8 cellular contexts compared by ENCODE assay signal in the genomic region with DNA sequence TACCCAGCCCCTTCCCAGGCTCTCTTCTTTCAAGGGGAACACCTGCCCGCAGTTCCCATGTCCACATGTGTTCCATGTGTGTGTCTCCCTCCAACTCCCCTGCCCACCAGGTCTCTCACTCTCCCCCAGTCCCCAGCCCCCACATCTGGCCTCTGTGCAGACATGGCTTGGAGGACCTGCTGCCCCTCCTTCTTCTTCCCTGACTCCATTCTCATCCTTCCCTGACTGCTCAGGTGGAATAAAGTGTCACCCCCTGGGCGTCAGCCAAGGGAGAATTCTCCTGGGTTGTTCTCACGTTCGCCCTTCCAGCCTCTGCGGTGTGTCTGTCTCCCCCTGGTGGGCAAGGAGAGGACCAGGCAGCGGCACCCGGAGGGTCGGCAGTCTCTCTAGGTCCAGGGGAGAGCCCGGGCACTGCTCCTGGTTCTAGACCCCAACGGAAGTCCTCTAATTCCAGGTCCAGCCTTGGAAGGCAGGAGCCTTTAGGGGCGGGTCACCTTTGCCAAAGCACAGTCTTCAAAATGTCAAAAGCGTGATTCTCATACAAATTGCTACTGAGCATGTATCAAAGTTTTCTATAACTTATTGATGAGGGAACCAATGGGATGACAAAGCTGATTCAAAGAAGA. TPM values are rescaled to one million over a fixed set of nuclear protein-coding genes. Genes with fewer than 3 reads are reported as not detected.
A peak's percentile ranks its signal among the peaks of the same experiment; 100 is the strongest.
DNase-seq lines count a peak whose midpoint lies in the region; ATAC-seq, FAIRE-seq and TF ChIP-seq lines count a peak whose summit lies in the region.

No MANE protein-coding gene starts in this region.

- H3K14ac ChIP-seq in H1 (ENCODE audit: insufficient read length) = no peak overlapping the region

- no peaks in the 10 kb centered on the region for H3K27me3 ChIP-seq in CD4-positive, CD25-positive, alpha-beta regulatory T cell (ENCODE audit: control insufficient read depth, insufficient read depth, low read length)
- peaks cover 0 to 30% (median 9%) of the 10 kb centered on the region in 4 experiments; a peak in 6 of 7 replicates for H3K27me3 ChIP-seq in H1 (replicated peaks in 1 of 4; ENCODE audit: control insufficient read depth in 3 of 4, extremely low read depth in 1 of 4, insufficient read depth in 3 of 4, low read length in 3 of 4)

- H3K79me1 ChIP-seq in H1 (ENCODE audit: low read depth, low read length) = no peaks in the 10 kb centered on the region

- no peaks in the 10 kb centered on the region for H3K9me3 ChIP-seq in CD4-positive, CD25-positive, alpha-beta regulatory T cell (ENCODE audit: control insufficient read depth in 2 of 2, low read length in 2 of 2)
- H3K9me3 ChIP-seq in HEK293 (ENCODE audit: control insufficient read depth, insufficient read depth, low read depth, low read length) (no peaks in the 10 kb centered on the region), H1 (ENCODE audit: insufficient read depth in 2 of 2, low read depth in 1 of 2, low read length in 1 of 2) (no peaks in the 10 kb centered on the region)

- POLR2A ChIA-PET in HEK293 (lab: Yijun Ruan, JAX) (no interaction called here), H1 (lab: Charles Lee; ENCODE audit: partially characterized antibody) (interaction anchor here (0.9 to 1.0 kb wide), 2 partner anchors 54 to 55 kb away, joined by 3 read pairs; no protein-coding TSS in a partner anchor)
- POLR2A ChIA-PET in activated CD4-positive, alpha-beta memory T cell treated with anti-CD3 and anti-CD28 coated beads, Interleukin-2, amount 10 ng/mL, durations not matched to agents 7 days and 5 days (lab: Charles Lee) = interaction anchor here (2.0 to 2.8 kb wide), 2 partner anchors 91 to 97 kb away, joined by 7 to 15 read pairs; a partner anchor contains a TSS

- H3K27ac ChIP-seq in CD4-positive, CD25-positive, alpha-beta regulatory T cell (ENCODE audit: insufficient read depth, low read length, poor library complexity, severe bottlenecking) = peak overlapping the region; percentile 63
- H3K27ac ChIP-seq in HEK293 (ENCODE audit: extremely low read depth, low read depth, low read length) (no peak overlapping the region), H1 (ENCODE audit: low read depth, low read length) (no peak overlapping the region)

- no peak overlapping the region for H4K5ac ChIP-seq in H1 (ENCODE audit: insufficient read length, low read depth, low read length)

- H3K4me2 ChIP-seq in H1 (ENCODE audit: insufficient read depth in 1 of 2, low read depth in 2 of 2, low read length in 2 of 2) = no peak overlapping the region

- no peaks in the 10 kb centered on the region for H4K20me1 ChIP-seq in H1 (replicated peaks in 1 of 2; ENCODE audit: control insufficient read depth in 1 of 2, insufficient read depth in 2 of 2, low read length in 2 of 2)

- H2BK12ac ChIP-seq in H1 (ENCODE audit: low read depth, low read length) = 0 out of 2 replicates have a peak overlapping the region, but pooled peaks have one; percentile 50

- 19% methylated on average over 12 of the region's 12 CpGs; no CpG with 5 or more reads in 1 of the 2 experiments for WGBS in H1 (ENCODE audit: extremely low coverage in 1 of 2, insufficient coverage in 1 of 2, insufficient read length in 1 of 2, insufficient replicate concordance in 2 of 2, low coverage in 1 of 2, low lambda C conversion rate in 2 of 2, missing lambda C conversion rate in 1 of 2), 2 experiments

- TF ChIP-seq CTCF in HEK293 (tag by site-specific recombination; IDR thresholded peaks at IDR 0.05) (peak; percentile 73), H1 (IDR thresholded peaks at IDR 0.05; ENCODE audit: control extremely low read depth in 1 of 3, insufficient read depth in 1 of 3, low read depth in 1 of 3, low read length in 3 of 3) (peak; percentile 95 to 96 (median 95))

- no peak overlapping the region for H2AFZ ChIP-seq in H1 (ENCODE audit: low read length)

- no peak overlapping the region for H3K23ac ChIP-seq in H1 (ENCODE audit: insufficient read length)

- no peaks in the 10 kb centered on the region for H3K79me2 ChIP-seq in H1 (ENCODE audit: control insufficient read depth in 1 of 2, insufficient read depth in 2 of 2, low read length in 2 of 2)

- TF ChIP-seq EP300 in H1 (IDR thresholded peaks at IDR 0.05; ENCODE audit: borderline replicate concordance in 1 of 2, low read depth in 2 of 2, low read length in 2 of 2) = no peak

- no peak overlapping the region; the same call in 1 of the 2 replicates for H4K8ac ChIP-seq in H1 (ENCODE audit: extremely low read depth, insufficient read depth, low read length)

- H2BK15ac ChIP-seq in H1 (ENCODE audit: low read length) = 0 out of 2 replicates have a peak overlapping the region, but pooled peaks have one; percentile 40

- peak; percentile 56 to 60 for ATAC-seq in CD4-positive, CD25-positive, alpha-beta regulatory T cell (ENCODE audit: low read depth in 2 of 2)
- ATAC-seq in natural killer cell treated with Interleukin-12 subunit alpha and Interleukin-12 subunit beta and Interleukin-15 and Interleukin-18, amount 100 ng/mL, for 72 hours = peak; percentile 75 to 83
- peak; percentile 68 for ATAC-seq in stimulated activated naive CD8-positive, alpha-beta T cell treated with anti-CD3 and anti-CD28 coated beads, Interleukin-15, amount 100 ng/mL, for 72 hours
- no peak for ATAC-seq in HG03439 (IDR thresholded peaks at IDR 0.05; ENCODE audit: unreplicated experiment)

- H3K18ac ChIP-seq in H1 (ENCODE audit: extremely low read depth, low read length) = no peak overlapping the region

- no peak overlapping the region for H2BK20ac ChIP-seq in H1 (ENCODE audit: low read length)

- TF ChIP-seq POLR2A in H1 (IDR thresholded peaks at IDR 0.05; ENCODE audit: control extremely low read depth in 1 of 2, low read depth in 2 of 2, low read length in 2 of 2) = no peak

- H2BK5ac ChIP-seq in H1 (ENCODE audit: low read depth, low read length) = no peak overlapping the region

- peak; percentile 82 to 89 for TF ChIP-seq RAD21 in H1 (IDR thresholded peaks at IDR 0.05 in 1 of 2, conservative IDR thresholded peaks at IDR 0.05 in 1 of 2; ENCODE audit: low read depth in 2 of 2, low read length in 2 of 2)

- H3K23me2 ChIP-seq in H1 (ENCODE audit: low read depth, low read length) = no peaks in the 10 kb centered on the region; the same call in 1 of the 2 replicates

- no peak overlapping the region for H2AK5ac ChIP-seq in H1 (ENCODE audit: low read depth, low read length)

- FAIRE-seq in H1 (lab: Jason Lieb, UNC) = peak; percentile 19

- no peak overlapping the region for H3K4ac ChIP-seq in H1 (replicated peaks; ENCODE audit: insufficient read length, low read depth, low read length)

- H3K36me3 Mint-ChIP-seq in CD4-positive, CD25-positive, alpha-beta regulatory T cell = no peaks in the 10 kb centered on the region
- no peaks in the 10 kb centered on the region for H3K36me3 Mint-ChIP-seq in activated CD4-positive, alpha-beta memory T cell treated with anti-CD3 and anti-CD28 coated beads, Interleukin-2, amount 10 ng/mL, durations not matched to agents 7 days and 5 days (ENCODE audit: low read depth)
- H3K36me3 Mint-ChIP-seq in natural killer cell treated with Interleukin-12 subunit alpha and Interleukin-12 subunit beta and Interleukin-15 and Interleukin-18, amount 100 ng/mL, for 72 hours = no peaks in the 10 kb centered on the region

- DNase-seq in CD4-positive, CD25-positive, alpha-beta regulatory T cell = peak; percentile 56 to 76 (median 74)
- DNase-seq in NCI-H748 (lab: John Stamatoyannopoulos, UW; ENCODE audit: unreplicated experiment) (peak; percentile 80), H1 (ENCODE audit: low read depth in 1 of 2, low spot score in 2 of 2) (peak; percentile 62 to 85)
- DNase-seq in activated CD4-positive, alpha-beta memory T cell treated with anti-CD3 and anti-CD28 coated beads, Interleukin-2, amount 10 ng/mL, durations not matched to agents 7 days and 5 days = peak; percentile 71
- peak; percentile 77 for DNase-seq in natural killer cell treated with Interleukin-12 subunit alpha and Interleukin-12 subunit beta and Interleukin-15 and Interleukin-18, amount 100 ng/mL, for 72 hours (ENCODE audit: low spot score)
- DNase-seq in stimulated activated naive CD8-positive, alpha-beta T cell treated with anti-CD3 and anti-CD28 coated beads, Interleukin-15, amount 100 ng/mL, for 72 hours = peak; percentile 72 to 74

- no peaks in the 10 kb centered on the region for H3K9me3 Mint-ChIP-seq in CD4-positive, CD25-positive, alpha-beta regulatory T cell
- H3K9me3 Mint-ChIP-seq in activated CD4-positive, alpha-beta memory T cell treated with anti-CD3 and anti-CD28 coated beads, Interleukin-2, amount 10 ng/mL, durations not matched to agents 7 days and 5 days = no peaks in the 10 kb centered on the region
- H3K9me3 Mint-ChIP-seq in natural killer cell treated with Interleukin-12 subunit alpha and Interleukin-12 subunit beta and Interleukin-15 and Interleukin-18, amount 100 ng/mL, for 72 hours = no peaks in the 10 kb centered on the region
- no peaks in the 10 kb centered on the region for H3K9me3 Mint-ChIP-seq in stimulated activated naive CD8-positive, alpha-beta T cell treated with anti-CD3 and anti-CD28 coated beads, Interleukin-15, amount 100 ng/mL, for 72 hours

- H4K91ac ChIP-seq in H1 (replicated peaks; ENCODE audit: insufficient read length, low read length) = no peak overlapping the region

- peaks cover 11 to 55% (median 39%) of the 10 kb centered on the region in 4 donors for H3K4me1 Mint-ChIP-seq in CD4-positive, CD25-positive, alpha-beta regulatory T cell
- H3K4me1 Mint-ChIP-seq in activated CD4-positive, alpha-beta memory T cell treated with anti-CD3 and anti-CD28 coated beads, Interleukin-2, amount 10 ng/mL, durations not matched to agents 7 days and 5 days = peaks cover 33% of the 10 kb centered on the region
- peaks cover 40 to 56% of the 10 kb centered on the region in 2 donors for H3K4me1 Mint-ChIP-seq in natural killer cell treated with Interleukin-12 subunit alpha and Interleukin-12 subunit beta and Interleukin-15 and Interleukin-18, amount 100 ng/mL, for 72 hours (ENCODE audit: low read depth in 2 of 2)
- peaks cover 53% of the 10 kb centered on the region for H3K4me1 Mint-ChIP-seq in stimulated activated naive CD8-positive, alpha-beta T cell treated with anti-CD3 and anti-CD28 coated beads, Interleukin-15, amount 100 ng/mL, for 72 hours

- H3K27ac Mint-ChIP-seq in CD4-positive, CD25-positive, alpha-beta regulatory T cell = peak overlapping the region; percentile 93 to 96 (median 94)
- no peak overlapping the region for H3K27ac Mint-ChIP-seq in activated CD4-positive, alpha-beta memory T cell treated with anti-CD3 and anti-CD28 coated beads, Interleukin-2, amount 10 ng/mL, durations not matched to agents 7 days and 5 days
- peak overlapping the region; percentile 77 to 92 for H3K27ac Mint-ChIP-seq in natural killer cell treated with Interleukin-12 subunit alpha and Interleukin-12 subunit beta and Interleukin-15 and Interleukin-18, amount 100 ng/mL, for 72 hours
- H3K27ac Mint-ChIP-seq in stimulated activated naive CD8-positive, alpha-beta T cell treated with anti-CD3 and anti-CD28 coated beads, Interleukin-15, amount 100 ng/mL, for 72 hours = peak overlapping the region; percentile 84

- H3K4me3 ChIP-seq in CD4-positive, CD25-positive, alpha-beta regulatory T cell (ENCODE audit: low read depth, low read length) = no peak overlapping the region
- no peak overlapping the region for H3K4me3 ChIP-seq in HEK293 (ENCODE audit: low read depth, low read length)
- H3K4me3 ChIP-seq in H1 (ENCODE audit: extremely low read depth in 1 of 4, insufficient read depth in 2 of 4, low read depth in 3 of 4, low read length in 4 of 4) = no peak overlapping the region

- H3K36me3 ChIP-seq in CD4-positive, CD25-positive, alpha-beta regulatory T cell (ENCODE audit: control insufficient read depth, insufficient read depth, low read length) = no peaks in the 10 kb centered on the region
- no peaks in the 10 kb centered on the region; a peak in 1 of 3 replicates for H3K36me3 ChIP-seq in HEK293 (ENCODE audit: control insufficient read depth in 2 of 2, insufficient read depth in 1 of 2, low read length in 2 of 2)
- no peaks in the 10 kb centered on the region for H3K36me3 ChIP-seq in H1 (ENCODE audit: control insufficient read depth in 2 of 4, insufficient read depth in 4 of 4, low read length in 3 of 4)

- no peak overlapping the region for H3K9ac ChIP-seq in H1 (replicated peaks in 1 of 4; ENCODE audit: extremely low read depth in 1 of 4, low read depth in 3 of 4, low read length in 3 of 4)

- peak overlapping the region; percentile 45 to 78 (median 64) for H3K4me3 Mint-ChIP-seq in CD4-positive, CD25-positive, alpha-beta regulatory T cell
- no peak overlapping the region for H3K4me3 Mint-ChIP-seq in activated CD4-positive, alpha-beta memory T cell treated with anti-CD3 and anti-CD28 coated beads, Interleukin-2, amount 10 ng/mL, durations not matched to agents 7 days and 5 days
- peak overlapping the region; percentile 75 for H3K4me3 Mint-ChIP-seq in natural killer cell treated with Interleukin-12 subunit alpha and Interleukin-12 subunit beta and Interleukin-15 and Interleukin-18, amount 100 ng/mL, for 72 hours
- H3K4me3 Mint-ChIP-seq in stimulated activated naive CD8-positive, alpha-beta T cell treated with anti-CD3 and anti-CD28 coated beads, Interleukin-15, amount 100 ng/mL, for 72 hours = peak overlapping the region; percentile 39 to 67

- peaks cover 29% of the 10 kb centered on the region for H3K4me1 ChIP-seq in CD4-positive, CD25-positive, alpha-beta regulatory T cell (ENCODE audit: control insufficient read depth, insufficient read depth, low read length, poor library complexity, severe bottlenecking)
- H3K4me1 ChIP-seq in HEK293 (ENCODE audit: control insufficient read depth, insufficient read depth, low read length) (no peaks in the 10 kb centered on the region), H1 (replicated peaks in 1 of 4; ENCODE audit: control insufficient read depth in 3 of 4, insufficient read depth in 4 of 4, low read length in 3 of 4) (peaks cover 2 to 11% (median 6%) of the 10 kb centered on the region in 4 experiments)

- peaks cover 13% of the 10 kb centered on the region for H3K27me3 Mint-ChIP-seq in CD4-positive, CD25-positive, alpha-beta regulatory T cell
- H3K27me3 Mint-ChIP-seq in activated CD4-positive, alpha-beta memory T cell treated with anti-CD3 and anti-CD28 coated beads, Interleukin-2, amount 10 ng/mL, durations not matched to agents 7 days and 5 days = peaks cover 20% of the 10 kb centered on the region
- H3K27me3 Mint-ChIP-seq in natural killer cell treated with Interleukin-12 subunit alpha and Interleukin-12 subunit beta and Interleukin-15 and Interleukin-18, amount 100 ng/mL, for 72 hours = no peaks in the 10 kb centered on the region
- no peaks in the 10 kb centered on the region for H3K27me3 Mint-ChIP-seq in stimulated activated naive CD8-positive, alpha-beta T cell treated with anti-CD3 and anti-CD28 coated beads, Interleukin-15, amount 100 ng/mL, for 72 hours

- no peak overlapping the region for H2BK120ac ChIP-seq in H1 (replicated peaks; ENCODE audit: low read depth, low read length)

- CTCF ChIA-PET in HEK293 (lab: Yijun Ruan, JAX) = interaction anchor here (0.5 to 3.3 kb wide), 34 partner anchors 9 to 1654 kb away, joined by 3 to 29 read pairs (median 4); no protein-coding TSS in a partner anchor
- CTCF ChIA-PET in activated CD4-positive, alpha-beta memory T cell treated with anti-CD3 and anti-CD28 coated beads, Interleukin-2, amount 10 ng/mL, durations not matched to agents 7 days and 5 days (lab: Charles Lee) = interaction anchor here (0.7 to 2.9 kb wide), 12 partner anchors 9 to 79 kb away, joined by 3 to 29 read pairs (median 5); a partner anchor contains a TSS
- CTCF ChIA-PET in H1 (lab: Charles Lee; ENCODE audit: partially characterized antibody) = interaction anchor here (0.7 to 18.6 kb wide), 15 partner anchors 9 to 122 kb away, joined by 3 to 286 read pairs (median 7); a partner anchor contains a TSS

- no peak overlapping the region for H3K56ac ChIP-seq in H1 (replicated peaks; ENCODE audit: insufficient read length, low read depth, low read length)

RNA-seq across cellular contexts. Expression of a gene that starts 50.5 kb away (rescaled TPM):
- 1.8 TPM for total RNA-seq in CD4-positive, CD25-positive, alpha-beta regulatory T cell
- under 1 TPM in 2 of 4 donors, not detected in 2; 0.36 to 0.76 TPM for polyA plus RNA-seq in CD4-positive, CD25-positive, alpha-beta regulatory T cell
- total RNA-seq in activated CD4-positive, alpha-beta memory T cell treated with anti-CD3 and anti-CD28 coated beads, Interleukin-2, amount 10 ng/mL, durations not matched to agents 7 days and 5 days = 1 to 10 TPM; 2.7 to 2.9 TPM
- total RNA-seq in H1 (2021; fragmentation: NEBNext Ultra II Directional; extraction: Animal tissue kit (Norgen Biotek cat#: 25700)) = 1.2 and 1.6 TPM in 2 replicates
- 2.9 and 3.6 TPM in 2 replicates for polyA plus RNA-seq in H1 (2011; rRNA removed)
- 2.9 TPM for polyA plus RNA-seq in H1 (2011; cell fraction: cytosol; rRNA removed)
- polyA plus RNA-seq in H1 (2011; cell fraction: nucleus; rRNA removed) = 16.0 TPM
- polyA plus RNA-seq in H1 (2012, experiment 1 of 2) = 3.0 to 6.6 TPM (median 3.9 TPM) in 4 replicates
- polyA plus RNA-seq in H1 (2012, experiment 2 of 2) = 2.3 TPM
- polyA plus RNA-seq in H1 (2013, experiment 1 of 2) = 1.5 TPM
- polyA plus RNA-seq in H1 (2013, experiment 2 of 2) = 1.2 TPM
- polyA minus RNA-seq in H1 (2011; rRNA and poly(A)+ RNA removed) = 1.7 and 2.3 TPM in 2 replicates
- 1.9 TPM for polyA minus RNA-seq in H1 (2011; cell fraction: cytosol; rRNA and poly(A)+ RNA removed)
- polyA minus RNA-seq in H1 (2011; cell fraction: nucleus; rRNA and poly(A)+ RNA removed) = 2.4 TPM
- total RNA-seq in natural killer cell treated with Interleukin-12 subunit alpha and Interleukin-12 subunit beta and Interleukin-15 and Interleukin-18, amount 100 ng/mL, for 72 hours = 10 to 100 TPM; 14.8 to 31.4 TPM

RNA-seq across cellular contexts. Expression of a gene that starts 57.4 kb away (rescaled TPM):
- total RNA-seq in CD4-positive, CD25-positive, alpha-beta regulatory T cell = 1.2 TPM
- under 1 TPM in 1 of 4 donors, not detected in 3; 0.10 TPM for polyA plus RNA-seq in CD4-positive, CD25-positive, alpha-beta regulatory T cell
- under 1 TPM; 0.20 to 0.33 TPM for total RNA-seq in activated CD4-positive, alpha-beta memory T cell treated with anti-CD3 and anti-CD28 coated beads, Interleukin-2, amount 10 ng/mL, durations not matched to agents 7 days and 5 days
- 28.8 and 31.3 TPM in 2 replicates for total RNA-seq in H1 (2021; fragmentation: NEBNext Ultra II Directional; extraction: Animal tissue kit (Norgen Biotek cat#: 25700))
- polyA plus RNA-seq in H1 (2011; rRNA removed) = 81.9 and 90.9 TPM in 2 replicates
- 59.0 TPM for polyA plus RNA-seq in H1 (2011; cell fraction: cytosol; rRNA removed)
- polyA plus RNA-seq in H1 (2011; cell fraction: nucleus; rRNA removed) = 231 TPM
- polyA plus RNA-seq in H1 (2012, experiment 1 of 2) = 37.0 to 65.6 TPM (median 56.2 TPM) in 4 replicates
- polyA plus RNA-seq in H1 (2012, experiment 2 of 2) = 42.0 TPM
- 45.5 TPM for polyA plus RNA-seq in H1 (2013, experiment 1 of 2)
- polyA plus RNA-seq in H1 (2013, experiment 2 of 2) = 41.6 TPM
- 26.2 and 29.4 TPM in 2 replicates for polyA minus RNA-seq in H1 (2011; rRNA and poly(A)+ RNA removed)
- 18.1 TPM for polyA minus RNA-seq in H1 (2011; cell fraction: cytosol; rRNA and poly(A)+ RNA removed)
- polyA minus RNA-seq in H1 (2011; cell fraction: nucleus; rRNA and poly(A)+ RNA removed) = 25.0 TPM
- 10 to 100 TPM; 47.8 to 53.5 TPM for total RNA-seq in natural killer cell treated with Interleukin-12 subunit alpha and Interleukin-12 subunit beta and Interleukin-15 and Interleukin-18, amount 100 ng/mL, for 72 hours

Comparison
In these comparisons a context has a peak if more than half of its experiments do, and no peak if none do; other contexts are left out.
1. RNA of a gene that starts 57.4 kb away (total RNA-seq): 47.8 to 53.5 TPM in natural killer cell treated with Interleukin-12 subunit alpha and Interleukin-12 subunit beta and Interleukin-15 and Interleukin-18, amount 100 ng/mL, for 72 hours and 28.8 to 31.3 TPM in H1; 1.2 TPM in CD4-positive, CD25-positive, alpha-beta regulatory T cell (single experiment) and 0.20 to 0.33 TPM in activated CD4-positive, alpha-beta memory T cell treated with anti-CD3 and anti-CD28 coated beads, Interleukin-2, amount 10 ng/mL, durations not matched to agents 7 days and 5 days; every median in the first group is over 10 times any median in the second.
2. Peak in every context shown above with its lines, with median percentiles within 50 percentile points of each other: DNase-seq.